Comparison of ENCODE assay signal across 20 cellular contexts in genomic region chr17:79298801-79299200, GRCh38.
"Had no signal": no experiment of that assay in that cellular context is flagged by ENCODE, and none has a peak within 500 bp of the region (broad histone marks: within the 10 kb centered on the region; RNA-seq: fewer than 3 reads in every experiment).

No MANE protein-coding gene starts in this region.

- H3K36me3 Mint-ChIP-seq: stimulated activated naive B cell treated with anti-CD40 and anti-IgM and Interleukin-4, amounts not matched to agents 10 μg/mL and 1 μg/mL and 100 μg/mL, for 72 hours had no signal

- H3K9me3 Mint-ChIP-seq: activated T-cell treated with anti-CD3 and anti-CD28 coated beads, Interleukin-2, amount 50 U/mL, for 72 hours; stimulated activated naive B cell treated with anti-CD40 and anti-IgM and Interleukin-4, amounts not matched to agents 10 μg/mL and 1 μg/mL and 100 μg/mL, for 72 hours had no signal

- H3K4me1 Mint-ChIP-seq: nephron had no signal

- ATAC-seq: activated T-cell treated with anti-CD3 and anti-CD28 coated beads, Interleukin-2, amount 50 U/mL, for 72 hours; gastrocnemius medialis; stimulated activated naive B cell treated with anti-CD40 and anti-IgM and Interleukin-4, amounts not matched to agents 10 μg/mL and 1 μg/mL and 100 μg/mL, for 72 hours; upper lobe of right lung had no signal

- DNase-seq: activated CD4-positive, alpha-beta T cell treated with anti-CD3 and anti-CD28 coated beads for 1 hour; activated effector memory CD4-positive, alpha-beta T cell treated with anti-CD3 and anti-CD28 coated beads, Interleukin-2, amount 50 U/mL, for 16 hours; activated naive CD4-positive, alpha-beta T cell treated with anti-CD3 and anti-CD28 coated beads, Interleukin-2, amount 50 U/mL, for 16 hours; activated T-cell treated with anti-CD3 and anti-CD28 coated beads, Interleukin-2, amount 50 U/mL, for 72 hours; adrenal gland; cortex of kidney; erythroblast; gastrocnemius medialis; head of caudate nucleus; kidney; left ventricle myocardium inferior; mammary epithelial cell; midbrain; nucleus accumbens; spleen; stimulated activated CD4-positive, alpha-beta T cell treated with anti-CD3 and anti-CD28 coated beads, Interleukin-4, amount 100 ng/mL, for 4 hours; stimulated activated naive B cell treated with anti-CD40 and anti-IgM and Interleukin-4, amounts not matched to agents 10 μg/mL and 1 μg/mL and 100 μg/mL, for 72 hours; upper lobe of right lung; WERI-Rb-1 had no signal

- H3K27ac Mint-ChIP-seq: activated T-cell treated with anti-CD3 and anti-CD28 coated beads, Interleukin-2, amount 50 U/mL, for 72 hours; nephron; stimulated activated naive B cell treated with anti-CD40 and anti-IgM and Interleukin-4, amounts not matched to agents 10 μg/mL and 1 μg/mL and 100 μg/mL, for 72 hours had no signal

- H3K4me3 Mint-ChIP-seq: activated T-cell treated with anti-CD3 and anti-CD28 coated beads, Interleukin-2, amount 50 U/mL, for 72 hours; nephron; stimulated activated naive B cell treated with anti-CD40 and anti-IgM and Interleukin-4, amounts not matched to agents 10 μg/mL and 1 μg/mL and 100 μg/mL, for 72 hours had no signal
